24 cellular contexts compared by ENCODE assay signal in genomic region chr18:36078751-36079529, GRCh38. TPM values are rescaled to one million over a fixed set of nuclear protein-coding genes. Genes with fewer than 3 reads are reported as not detected.
DNase-seq lines count a peak whose midpoint lies in the region; ATAC-seq and TF ChIP-seq lines count a peak whose summit lies in the region.
"Had no signal": no experiment of that assay in that cellular context is flagged by ENCODE, and none has a peak within 500 bp of the region (broad histone marks: within the 10 kb centered on the region; RNA-seq: fewer than 3 reads in every experiment).

No MANE protein-coding gene starts in this region.

- H4K8ac ChIP-seq in IMR-90 (ENCODE audit: low read depth in 2 of 2, low read length in 2 of 2): no peak overlapping the region

- H3K9me3 Mint-ChIP-seq in chondrocyte (ENCODE audit: low read depth): peaks cover 8% of the 10 kb centered on the region

- H4K20me1 ChIP-seq in IMR-90 (ENCODE audit: insufficient read depth, low read length): no peaks in the 10 kb centered on the region

- no peak overlapping the region for H3K23ac ChIP-seq in IMR-90 (ENCODE audit: low read depth, low read length)

- no peak overlapping the region for H3K4me3 Mint-ChIP-seq in chondrocyte (ENCODE audit: unreplicated experiment)
- H3K4me3 Mint-ChIP-seq: activated naive CD8-positive, alpha-beta T cell; activated T-cell treated with anti-CD3 and anti-CD28 coated beads, Interleukin-2, amount 50 U/mL, for 72 hours; CD4-positive, alpha-beta T cell; neural progenitor cell had no signal

- dilution Hi-C loops in IMR-90 (cut with HindIII; ENCODE audit: low sequenced_read_pairs, unreplicated experiment): no loop called here

- no peak overlapping the region for H2AK5ac ChIP-seq in IMR-90 (ENCODE audit: low read depth, low read length)

- peak overlapping the region; percentile 79 for H3K27ac Mint-ChIP-seq in chondrocyte (ENCODE audit: unreplicated experiment)
- H3K27ac Mint-ChIP-seq: activated naive CD8-positive, alpha-beta T cell; activated T-cell treated with anti-CD3 and anti-CD28 coated beads, Interleukin-2, amount 50 U/mL, for 72 hours; CD4-positive, alpha-beta T cell; neural progenitor cell had no signal

- peaks cover 3% of the 10 kb centered on the region; the same call in 1 of the 2 replicates for H3K4me1 ChIP-seq in IMR-90 (ENCODE audit: control insufficient read depth, insufficient read depth, low read length)
- H3K4me1 ChIP-seq: esophagus muscularis mucosa, neural progenitor cell had no signal

- no peak overlapping the region for H3K9ac ChIP-seq in IMR-90 (ENCODE audit: low read depth, low read length)
- H3K9ac ChIP-seq: neural progenitor cell had no signal

- H2AK9ac ChIP-seq in IMR-90 (replicated peaks; ENCODE audit: low read depth, low read length, poor library complexity): no peak overlapping the region

- POLR2A ChIA-PET in IMR-90 (lab: Charles Lee; ENCODE audit: unreplicated experiment): interaction anchor here (0.6 kb wide), 1 partner anchor 81 kb away, joined by 7 read pairs; no protein-coding TSS in a partner anchor

- H3K9me1 ChIP-seq in IMR-90 (ENCODE audit: insufficient read depth, low read length): no peaks in the 10 kb centered on the region

- TF ChIP-seq POLR2A in IMR-90 (IDR thresholded peaks at IDR 0.05; ENCODE audit: low read depth, low read length): no peak

- peaks cover 7% of the 10 kb centered on the region for H3K9me3 ChIP-seq in IMR-90 (ENCODE audit: control insufficient read depth, insufficient read depth, low read length)

- H4K91ac ChIP-seq in IMR-90 (ENCODE audit: insufficient read depth, low read depth, low read length): no peak overlapping the region

- DNase-seq in AG08395 (ENCODE audit: low spot score): peak; percentile 7
- DNase-seq in IMR-90: peak; percentile 71
- DNase-seq in chondrocyte (ENCODE audit: low spot score): no peak
- peak; percentile 56 for DNase-seq in kidney epithelial cell (ENCODE audit: low read depth)
- no peak for DNase-seq in DMS79 (lab: John Stamatoyannopoulos, UW)
- DNase-seq in activated naive CD4-positive, alpha-beta T cell (lab: John Stamatoyannopoulos, UW): no peak
- DNase-seq: activated CD4-positive, CD25-positive, alpha-beta regulatory T cell; activated T-cell treated with anti-CD3 and anti-CD28 coated beads, Interleukin-2, amount 50 U/mL, for 72 hours; CD4-positive, alpha-beta T cell; DMS79 treated with DMSO at 0.1 percent for 48 hours; effector CD4-positive, alpha-beta T cell; H7; hypothalamus; kidney glomerular epithelial cell; NCI-H2029; NCI-H510A; stimulated activated naive CD4-positive, alpha-beta T cell treated with Interleukin-2 at 50 U/mL for 16 hours had no signal

- H3K4me3 ChIP-seq in IMR-90 (ENCODE audit: insufficient read depth, low read depth, low read length): no peak overlapping the region
- no peak overlapping the region for H3K4me3 ChIP-seq in kidney epithelial cell (ENCODE audit: low read depth, low read length)
- H3K4me3 ChIP-seq: A549, cardiac muscle cell, esophagus muscularis mucosa, neural progenitor cell had no signal

- WGBS in IMR-90 (ENCODE audit: extremely low coverage in 2 of 2, insufficient read length in 1 of 2), 2 experiments: no CpG with 5 or more reads among the region's 6 CpGs

- no peak overlapping the region for H2BK120ac ChIP-seq in IMR-90 (ENCODE audit: low read depth, low read length)

- H3K27me3 ChIP-seq in IMR-90 (ENCODE audit: control insufficient read depth, insufficient read depth, low read length) (no peaks in the 10 kb centered on the region), kidney epithelial cell (ENCODE audit: control insufficient read depth, insufficient read depth, low read length) (no peaks in the 10 kb centered on the region)
- H3K27me3 ChIP-seq: cardiac muscle cell, neural progenitor cell had no signal

- H3K4me2 ChIP-seq in IMR-90 (ENCODE audit: low read depth, low read length): no peak overlapping the region
- H3K4me2 ChIP-seq: A549, neural progenitor cell had no signal

- no peak overlapping the region for H2AFZ ChIP-seq in IMR-90 (replicated peaks; ENCODE audit: low read length, poor library complexity)
- H2AFZ ChIP-seq: neural progenitor cell had no signal

- ATAC-seq in IMR-90 (ENCODE audit: low read depth): peak; percentile 77
- ATAC-seq in GM21515 (IDR thresholded peaks at IDR 0.05; ENCODE audit: unreplicated experiment): no peak
- ATAC-seq in GM21423 (IDR thresholded peaks at IDR 0.05; ENCODE audit: unreplicated experiment): no peak
- ATAC-seq: A549; activated T-cell treated with anti-CD3 and anti-CD28 coated beads, Interleukin-2, amount 50 U/mL, for 72 hours had no signal

- H3K36me3 ChIP-seq in IMR-90 (ENCODE audit: control insufficient read depth, insufficient read depth, low read length): no peaks in the 10 kb centered on the region
- no peaks in the 10 kb centered on the region for H3K36me3 ChIP-seq in kidney epithelial cell (ENCODE audit: control insufficient read depth, insufficient read depth, low read length)
- H3K36me3 ChIP-seq: cardiac muscle cell, esophagus muscularis mucosa, neural progenitor cell had no signal

- peaks cover 7% of the 10 kb centered on the region for H3K27me3 Mint-ChIP-seq in chondrocyte (ENCODE audit: low read depth)

- no peak overlapping the region for H2BK5ac ChIP-seq in IMR-90 (ENCODE audit: low read depth, low read length, poor library complexity, severe bottlenecking)

- H3K56ac ChIP-seq in IMR-90 (ENCODE audit: extremely low read depth, insufficient read depth, low read length): no peak overlapping the region

- CTCF ChIA-PET in IMR-90 (lab: Yijun Ruan, JAX): interaction anchor here (1.7 kb wide), 1 partner anchor 17 kb away, joined by 5 read pairs; no protein-coding TSS in a partner anchor

- H3K36me3 Mint-ChIP-seq in chondrocyte (ENCODE audit: low read depth): peaks cover 3% of the 10 kb centered on the region
- H3K36me3 Mint-ChIP-seq: neural progenitor cell had no signal

- no peak overlapping the region for H3K14ac ChIP-seq in IMR-90 (replicated peaks; ENCODE audit: low read depth, low read length)

- H2BK20ac ChIP-seq in IMR-90 (ENCODE audit: low read depth, low read length): no peak overlapping the region

- no peak overlapping the region for H2BK15ac ChIP-seq in IMR-90 (ENCODE audit: low read depth, low read length)

- intact Hi-C loops in IMR-90 (cut with micrococcal nuclease): no loop called here

- H4K5ac ChIP-seq in IMR-90 (ENCODE audit: low read depth, low read length): no peak overlapping the region

- TF ChIP-seq CTCF in IMR-90 (conservative IDR thresholded peaks at IDR 0.05; ENCODE audit: low read depth, low read length) (no peak), chondrocyte (IDR thresholded peaks at IDR 0.05) (no peak), kidney epithelial cell (IDR thresholded peaks at IDR 0.05; ENCODE audit: insufficient read depth, low read length, poor library complexity, severe bottlenecking) (no peak)

- peaks cover 14% of the 10 kb centered on the region for H3K4me1 Mint-ChIP-seq in chondrocyte (ENCODE audit: low read depth)
- H3K4me1 Mint-ChIP-seq: neural progenitor cell had no signal

- TF ChIP-seq RAD21 in IMR-90 (IDR thresholded peaks at IDR 0.05; ENCODE audit: low read length): no peak

- H3K18ac ChIP-seq in IMR-90 (ENCODE audit: low read depth, low read length): no peak overlapping the region

- H3K4ac ChIP-seq in IMR-90 (ENCODE audit: low read depth, low read length): no peak overlapping the region; the same call in 1 of the 2 replicates

- H3K27ac ChIP-seq in IMR-90 (ENCODE audit: insufficient read depth, low read length): no peak overlapping the region
- H3K27ac ChIP-seq: A549, cardiac muscle cell, esophagus muscularis mucosa, neural progenitor cell had no signal

- H3K79me1 ChIP-seq in IMR-90 (ENCODE audit: low read depth in 1 of 2, low read length in 2 of 2): no peaks in the 10 kb centered on the region

- in situ Hi-C loops in IMR-90 (cut with MboI; ENCODE audit: low sequenced_read_pairs): no loop called here

- BruUV-seq in IMR-90 (replicated peaks; lab: Mats Ljungman, UMichigan): no TSS peak

TF ChIP-seq in IMR-90, 13 proteins besides CTCF, POLR2A, EP300 and RAD21:
- no peak for TF ChIP-seq FOS (IDR thresholded peaks at IDR 0.05; ENCODE audit: low read depth, low read length)
- no peak for TF ChIP-seq SMC3 (IDR thresholded peaks at IDR 0.05; ENCODE audit: low read depth, low read length)
- no peak for TF ChIP-seq MAZ (IDR thresholded peaks at IDR 0.05; ENCODE audit: borderline replicate concordance, low read depth, low read length)
- TF ChIP-seq USF2 (IDR thresholded peaks at IDR 0.05; ENCODE audit: low read depth, low read length): no peak
- TF ChIP-seq NFE2L2 (IDR thresholded peaks at IDR 0.05; ENCODE audit: low read depth, low read length): no peak
- no peak for TF ChIP-seq CHD1 (IDR thresholded peaks at IDR 0.05; ENCODE audit: low read depth, low read length)

RNA-seq across cellular contexts. Expression of gene RPRD1A, which starts 11.6 kb away (rescaled TPM):
- total RNA-seq in IMR-90 (2012; rRNA removed): 27.2 and 49.7 TPM in 2 replicates
- 17.1 and 23.3 TPM in 2 replicates for polyA plus RNA-seq in IMR-90 (2012; rRNA removed)
- 11.4 and 13.1 TPM in 2 replicates for polyA plus RNA-seq in IMR-90 (2012; cell fraction: cytosol; rRNA removed)
- 32.2 and 55.0 TPM in 2 replicates for polyA plus RNA-seq in IMR-90 (2012; cell fraction: nucleus; rRNA removed; ENCODE audit: low replicate concordance)
- total RNA-seq in chondrocyte: 35.5 to 45.2 TPM (median 39.8 TPM) in 3 replicates
- total RNA-seq in kidney epithelial cell: 58.6 and 64.8 TPM in 2 replicates

RNA-seq across cellular contexts. Expression of gene SLC39A6, which starts 50.2 kb away (rescaled TPM):
- total RNA-seq in IMR-90 (2012; rRNA removed): 86.1 and 91.9 TPM in 2 replicates
- polyA plus RNA-seq in IMR-90 (2012; rRNA removed): 39.5 and 48.7 TPM in 2 replicates
- 14.5 and 32.5 TPM in 2 replicates for polyA plus RNA-seq in IMR-90 (2012; cell fraction: cytosol; rRNA removed)
- polyA plus RNA-seq in IMR-90 (2012; cell fraction: nucleus; rRNA removed; ENCODE audit: low replicate concordance): 13.7 and 38.2 TPM in 2 replicates
- total RNA-seq in chondrocyte: 84.9 to 89.9 TPM (median 86.4 TPM) in 3 replicates
- 94.1 and 98.0 TPM in 2 replicates for total RNA-seq in kidney epithelial cell

RNA-seq across cellular contexts. Expression of gene ELP2, which starts 50.8 kb away (rescaled TPM):
- total RNA-seq in IMR-90 (2012; rRNA removed) (97.2 and 161 TPM in 2 replicates), chondrocyte (67.1 to 77.2 TPM (median 70.5 TPM) in 3 replicates), kidney epithelial cell (60.7 and 63.9 TPM in 2 replicates)
- 48.1 and 48.8 TPM in 2 replicates for polyA plus RNA-seq in IMR-90 (2012; rRNA removed)
- 22.6 and 26.0 TPM in 2 replicates for polyA plus RNA-seq in IMR-90 (2012; cell fraction: cytosol; rRNA removed)
- polyA plus RNA-seq in IMR-90 (2012; cell fraction: nucleus; rRNA removed; ENCODE audit: low replicate concordance): 43.0 and 129 TPM in 2 replicates

Comparison
In these comparisons a context has a peak if more than half of its experiments do, and no peak if none do; other contexts are left out.
1. DNase-seq: peak in AG08395 (single experiment), IMR-90 (single experiment) and kidney epithelial cell (single experiment); none in chondrocyte (single experiment), DMS79 (single experiment) and activated naive CD4-positive, alpha-beta T cell (0 of 4).